12 cellular contexts compared by ENCODE assay signal in the genomic region with DNA sequence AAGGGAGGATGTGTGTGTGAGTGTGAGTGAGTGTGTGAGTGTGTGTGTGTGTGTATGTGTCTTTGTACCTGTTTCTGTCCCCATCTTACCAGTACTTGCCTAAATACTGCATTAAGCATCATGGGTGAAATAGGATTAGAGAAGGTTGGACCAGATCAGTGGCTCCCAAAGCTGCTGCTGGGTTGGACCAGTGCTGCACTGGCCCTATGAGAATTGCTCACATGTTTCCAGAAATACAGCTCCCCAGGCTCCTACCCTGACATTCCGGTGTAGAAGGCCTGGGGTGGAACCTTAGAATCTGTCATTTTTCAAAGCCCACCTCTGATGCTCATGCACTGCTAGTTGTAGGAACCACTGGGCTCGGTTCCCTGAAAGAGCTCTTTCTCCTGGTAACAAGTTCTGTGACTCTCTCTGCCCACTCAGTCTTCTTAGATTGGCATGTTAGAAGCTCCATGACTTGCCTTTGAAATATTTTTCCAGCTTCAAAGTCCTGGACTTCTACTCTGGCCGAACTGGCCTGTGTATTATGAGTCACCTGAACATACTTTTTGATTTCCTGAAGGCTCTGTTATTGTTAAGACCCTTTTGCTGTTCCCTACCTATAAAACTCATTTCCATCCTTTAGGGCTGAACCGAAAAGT.
DNase-seq lines count a peak whose midpoint lies in the region; ATAC-seq and TF ChIP-seq lines count a peak whose summit lies in the region.
"Had no signal": no experiment of that assay in that cellular context is flagged by ENCODE, and none has a peak within 500 bp of the region (broad histone marks: within the 10 kb centered on the region; RNA-seq: fewer than 3 reads in every experiment).

No MANE protein-coding gene starts in this region.

- no peak overlapping the region for H3K4me2 ChIP-seq in fibroblast of lung (ENCODE audit: extremely low read depth, insufficient read depth, low read length)
- peak overlapping the region; percentile 9 for H3K4me2 ChIP-seq in skeletal muscle satellite cell (ENCODE audit: low read length)
- no peak overlapping the region for H3K4me2 ChIP-seq in neural progenitor cell

- no peak for TF ChIP-seq CTCF in fibroblast of lung (conservative IDR thresholded peaks at IDR 0.05 in 1 of 2, IDR thresholded peaks at IDR 0.05 in 1 of 2; ENCODE audit: low read depth in 1 of 2, low read length in 2 of 2)
- no peak for TF ChIP-seq CTCF in neural progenitor cell (IDR thresholded peaks at IDR 0.05)

- no peaks in the 10 kb centered on the region for H3K9me3 ChIP-seq in fibroblast of lung (ENCODE audit: control insufficient read depth, insufficient read depth, low read depth, low read length)
- no peaks in the 10 kb centered on the region for H3K9me3 ChIP-seq in skeletal muscle satellite cell (replicated peaks; ENCODE audit: low read length)
- no peaks in the 10 kb centered on the region for H3K9me3 ChIP-seq in neural progenitor cell (ENCODE audit: low read depth)

- H3K4me3 ChIP-seq in fibroblast of lung (replicated peaks in 1 of 4; ENCODE audit: control extremely low read depth in 1 of 4, insufficient read depth in 1 of 4, low read depth in 3 of 4, low read length in 4 of 4): no peak overlapping the region
- no peak overlapping the region for H3K4me3 ChIP-seq in skeletal muscle satellite cell (ENCODE audit: low read length)
- H3K4me3 ChIP-seq in neural progenitor cell: no peak overlapping the region

- peaks cover 6% of the 10 kb centered on the region for H3K4me1 Mint-ChIP-seq in stimulated activated effector memory CD8-positive, alpha-beta T cell treated with anti-CD3 and anti-CD28 coated beads, Interleukin-12 subunit alpha, Interleukin-12 subunit beta, amount 100 ng/mL, for 72 hours
- peaks cover 8% of the 10 kb centered on the region for H3K4me1 Mint-ChIP-seq in neural progenitor cell

- DNase-seq in HCEC 1CT (peak; percentile 77), SW 1271 (lab: John Stamatoyannopoulos, UW) (peak; percentile 22 to 25), fibroblast of lung (ENCODE audit: low read depth in 2 of 2) (peak; percentile 18 to 90), neural progenitor cell (ENCODE audit: low spot score) (no peak)
- no peak for DNase-seq in stimulated activated effector memory CD8-positive, alpha-beta T cell treated with anti-CD3 and anti-CD28 coated beads, Interleukin-12 subunit alpha, Interleukin-12 subunit beta, amount 100 ng/mL, for 72 hours (ENCODE audit: low spot score in 2 of 2)
- DNase-seq: activated CD8-positive, alpha-beta memory T cell treated with anti-CD3 and anti-CD28 coated beads, Interleukin-2, amount 50 U/mL, for 4 hours; NCI-H1105 treated with DMSO at 0.1 percent for 48 hours; stimulated activated CD4-positive, alpha-beta T cell treated with anti-CD3 and anti-CD28 coated beads, Interleukin-15, amount 100 ng/mL, for 24 hours; stimulated activated naive B cell treated with anti-CD40 and anti-IgM and Interleukin-4, amounts not matched to agents 10 μg/mL and 1 μg/mL and 100 μg/mL, for 72 hours had no signal

- H3K27me3 ChIP-seq in fibroblast of lung (ENCODE audit: control insufficient read depth, insufficient read depth, low read length): no peaks in the 10 kb centered on the region
- H3K27me3 ChIP-seq in skeletal muscle satellite cell (ENCODE audit: control insufficient read depth, insufficient read depth, low read length): no peaks in the 10 kb centered on the region
- no peaks in the 10 kb centered on the region for H3K27me3 ChIP-seq in neural progenitor cell

- no peak overlapping the region for H3K4me3 Mint-ChIP-seq in stimulated activated effector memory CD8-positive, alpha-beta T cell treated with anti-CD3 and anti-CD28 coated beads, Interleukin-12 subunit alpha, Interleukin-12 subunit beta, amount 100 ng/mL, for 72 hours
- no peak overlapping the region for H3K4me3 Mint-ChIP-seq in neural progenitor cell
- H3K4me3 Mint-ChIP-seq: central memory CD8-positive, alpha-beta T cell; stimulated activated naive B cell treated with anti-CD40 and anti-IgM and Interleukin-4, amounts not matched to agents 10 μg/mL and 1 μg/mL and 100 μg/mL, for 72 hours had no signal

- no peaks in the 10 kb centered on the region for H3K79me2 ChIP-seq in fibroblast of lung (ENCODE audit: control insufficient read depth, insufficient read depth, low read length)
- H3K79me2 ChIP-seq in neural progenitor cell (ENCODE audit: low read depth): peaks cover 9% of the 10 kb centered on the region

- H3K4me1 ChIP-seq in fibroblast of lung (ENCODE audit: control insufficient read depth, extremely low read depth, insufficient read depth, low read length) (peaks cover 16% of the 10 kb centered on the region), skeletal muscle satellite cell (ENCODE audit: control insufficient read depth, insufficient read depth, low read length) (peaks cover 41% of the 10 kb centered on the region), neural progenitor cell (no peaks in the 10 kb centered on the region)

- H3F3A ChIP-seq in neural progenitor cell (ENCODE audit: low read depth): no peaks in the 10 kb centered on the region

- H3K9me3 Mint-ChIP-seq in stimulated activated effector memory CD8-positive, alpha-beta T cell treated with anti-CD3 and anti-CD28 coated beads, Interleukin-12 subunit alpha, Interleukin-12 subunit beta, amount 100 ng/mL, for 72 hours: no peaks in the 10 kb centered on the region
- no peaks in the 10 kb centered on the region for H3K9me3 Mint-ChIP-seq in neural progenitor cell
- H3K9me3 Mint-ChIP-seq: central memory CD8-positive, alpha-beta T cell had no signal

- ATAC-seq in stimulated activated effector memory CD8-positive, alpha-beta T cell treated with anti-CD3 and anti-CD28 coated beads, Interleukin-12 subunit alpha, Interleukin-12 subunit beta, amount 100 ng/mL, for 72 hours: no peak
- no peak for ATAC-seq in GM21360 (IDR thresholded peaks at IDR 0.05; ENCODE audit: unreplicated experiment)
- ATAC-seq: stimulated activated naive B cell treated with anti-CD40 and anti-IgM and Interleukin-4, amounts not matched to agents 10 μg/mL and 1 μg/mL and 100 μg/mL, for 72 hours had no signal

- peaks cover 2% of the 10 kb centered on the region for H4K20me1 ChIP-seq in fibroblast of lung (ENCODE audit: control insufficient read depth, extremely low read depth, insufficient read depth, low read length)
- H4K20me1 ChIP-seq in neural progenitor cell (ENCODE audit: low read depth): peaks cover 50% of the 10 kb centered on the region

- no peak overlapping the region for H3K27ac Mint-ChIP-seq in stimulated activated effector memory CD8-positive, alpha-beta T cell treated with anti-CD3 and anti-CD28 coated beads, Interleukin-12 subunit alpha, Interleukin-12 subunit beta, amount 100 ng/mL, for 72 hours
- H3K27ac Mint-ChIP-seq in neural progenitor cell: no peak overlapping the region
- H3K27ac Mint-ChIP-seq: stimulated activated naive B cell treated with anti-CD40 and anti-IgM and Interleukin-4, amounts not matched to agents 10 μg/mL and 1 μg/mL and 100 μg/mL, for 72 hours had no signal

- no peaks in the 10 kb centered on the region for H3K27me3 Mint-ChIP-seq in neural progenitor cell (ENCODE audit: insufficient read depth, low read depth)
- H3K27me3 Mint-ChIP-seq: central memory CD8-positive, alpha-beta T cell; stimulated activated naive B cell treated with anti-CD40 and anti-IgM and Interleukin-4, amounts not matched to agents 10 μg/mL and 1 μg/mL and 100 μg/mL, for 72 hours had no signal

- peaks cover 6% of the 10 kb centered on the region for H3K36me3 Mint-ChIP-seq in stimulated activated effector memory CD8-positive, alpha-beta T cell treated with anti-CD3 and anti-CD28 coated beads, Interleukin-12 subunit alpha, Interleukin-12 subunit beta, amount 100 ng/mL, for 72 hours
- H3K36me3 Mint-ChIP-seq in neural progenitor cell: peaks cover 7% of the 10 kb centered on the region

- H3K36me3 ChIP-seq in fibroblast of lung (ENCODE audit: control insufficient read depth, insufficient read depth, low read length) (no peaks in the 10 kb centered on the region), skeletal muscle satellite cell (ENCODE audit: insufficient read depth, low read length) (no peaks in the 10 kb centered on the region), neural progenitor cell (no peaks in the 10 kb centered on the region)

- H2AFZ ChIP-seq in fibroblast of lung (ENCODE audit: low read length) (no peak overlapping the region), neural progenitor cell (replicated peaks) (no peak overlapping the region)

- H3K27ac ChIP-seq in fibroblast of lung (ENCODE audit: insufficient read depth, low read length) (no peak overlapping the region), neural progenitor cell (no peak overlapping the region)

- H3K9ac ChIP-seq in fibroblast of lung (ENCODE audit: insufficient read depth, low read length) (no peak overlapping the region), skeletal muscle satellite cell (ENCODE audit: low read depth, low read length) (no peak overlapping the region), neural progenitor cell (no peak overlapping the region)

Comparison
In these comparisons a context has a peak if more than half of its experiments do, and no peak if none do; other contexts are left out.
1. DNase-seq: peak in HCEC 1CT (single experiment), SW 1271 (2 of 2) and fibroblast of lung (2 of 2); none in stimulated activated effector memory CD8-positive, alpha-beta T cell treated with anti-CD3 and anti-CD28 coated beads, Interleukin-12 subunit alpha, Interleukin-12 subunit beta, amount 100 ng/mL, for 72 hours (0 of 2) and neural progenitor cell (single experiment).